In genomic region chr7:117164578-117164977, GRCh38 we compare ENCODE assay signal across 22 cellular contexts.
DNase-seq lines count a peak whose midpoint lies in the region; ATAC-seq and TF ChIP-seq lines count a peak whose summit lies in the region.
"Had no signal": no experiment of that assay in that cellular context is flagged by ENCODE, and none has a peak within 500 bp of the region (broad histone marks: within the 10 kb centered on the region; RNA-seq: fewer than 3 reads in every experiment).

No MANE protein-coding gene starts in this region.

- no peaks in the 10 kb centered on the region for H3K27me3 Mint-ChIP-seq in dendritic cell treated with granulocyte-macrophage colony-stimulating factor and Interleukin-4, amounts not matched to agents 40 ng/mL and 50 ng/mL, for 4 days
- no peaks in the 10 kb centered on the region for H3K27me3 Mint-ChIP-seq in nephron progenitor cell (ENCODE audit: low read depth, poor library complexity)
- no peaks in the 10 kb centered on the region for H3K27me3 Mint-ChIP-seq in activated CD8-positive, alpha-beta T cell treated with anti-CD3 and anti-CD28 coated beads for 36 hours
- H3K27me3 Mint-ChIP-seq: activated CD4-positive, alpha-beta T cell treated with anti-CD3 and anti-CD28 coated beads, Interleukin-2, amount 10 ng/mL, durations not matched to agents 7 days and 5 days; activated naive CD4-positive, alpha-beta T cell treated with anti-CD3 and anti-CD28 coated beads, Interleukin-2, amount 10 ng/mL, durations not matched to agents 7 days and 5 days had no signal

- no peak overlapping the region for H3K4me2 ChIP-seq in IMR-90 (ENCODE audit: low read depth, low read length)

- H2BK15ac ChIP-seq in IMR-90 (ENCODE audit: low read depth, low read length): no peak overlapping the region

- H3K4me3 ChIP-seq in IMR-90 (ENCODE audit: insufficient read depth, low read depth, low read length): no peak overlapping the region
- no peak overlapping the region for H3K4me3 ChIP-seq in ovary
- H3K4me3 ChIP-seq: heart left ventricle, skin epidermis had no signal

- no peak overlapping the region for H2AFZ ChIP-seq in IMR-90 (replicated peaks; ENCODE audit: low read length, poor library complexity)
- H2AFZ ChIP-seq: parathyroid adenoma had no signal

- TF ChIP-seq EP300 in ovary (IDR thresholded peaks at IDR 0.05): no peak

- POLR2A ChIA-PET in IMR-90 (lab: Charles Lee; ENCODE audit: unreplicated experiment): no interaction called here
- POLR2A ChIA-PET in activated CD8-positive, alpha-beta T cell treated with anti-CD3 and anti-CD28 coated beads for 36 hours (lab: Charles Lee): no interaction called here

- H3K9me1 ChIP-seq in IMR-90 (ENCODE audit: insufficient read depth, low read length): peaks cover 5% of the 10 kb centered on the region

- H2BK120ac ChIP-seq in IMR-90 (ENCODE audit: low read depth, low read length): no peak overlapping the region

- no peak overlapping the region for H3K56ac ChIP-seq in IMR-90 (ENCODE audit: extremely low read depth, insufficient read depth, low read length)

- H3K4me1 ChIP-seq in IMR-90 (ENCODE audit: control insufficient read depth, insufficient read depth, low read length): no peaks in the 10 kb centered on the region
- H3K4me1 ChIP-seq in ovary (ENCODE audit: insufficient read depth): no peaks in the 10 kb centered on the region
- H3K4me1 ChIP-seq: parathyroid adenoma had no signal

- no peak overlapping the region for H2AK9ac ChIP-seq in IMR-90 (replicated peaks; ENCODE audit: low read depth, low read length, poor library complexity)

- no peak overlapping the region for H3K4ac ChIP-seq in IMR-90 (ENCODE audit: low read depth, low read length)

- H3K36me3 ChIP-seq in IMR-90 (ENCODE audit: control insufficient read depth, insufficient read depth, low read length) (no peaks in the 10 kb centered on the region), ovary (no peaks in the 10 kb centered on the region)
- H3K36me3 ChIP-seq: heart left ventricle had no signal

- H3K23ac ChIP-seq in IMR-90 (ENCODE audit: low read depth, low read length): no peak overlapping the region

- H2AK5ac ChIP-seq in IMR-90 (ENCODE audit: low read depth, low read length): no peak overlapping the region

- WGBS in IMR-90 (ENCODE audit: extremely low coverage in 2 of 2, insufficient read length in 1 of 2), 2 experiments: no CpG with 5 or more reads among the region's 2 CpGs
- 84 to 92% (median 85%) methylated on average over 2 of the region's 2 CpGs for WGBS in ovary, 3 donors

- peak; percentile 58 for DNase-seq in Daoy (ENCODE audit: low read depth)
- DNase-seq in IMR-90: peak; percentile 86
- DNase-seq in nephron progenitor cell: no peak
- no peak for DNase-seq in activated CD8-positive, alpha-beta T cell treated with anti-CD3 and anti-CD28 coated beads for 36 hours
- no peak for DNase-seq in DMS53 (lab: John Stamatoyannopoulos, UW)
- DNase-seq in ovary: no peak
- DNase-seq: activated CD4-positive, alpha-beta T cell treated with anti-CD3 and anti-CD28 coated beads, Interleukin-2, amount 10 ng/mL, durations not matched to agents 7 days and 5 days; activated naive CD4-positive, alpha-beta T cell treated with anti-CD3 and anti-CD28 coated beads, Interleukin-2, amount 10 ng/mL, durations not matched to agents 7 days and 5 days; cortex of kidney; DMS 273 treated with DMSO at 0.1 percent for 48 hours; heart left ventricle; immature natural killer cell; MM.1S; NCI-H774; stimulated activated CD4-positive, alpha-beta T cell treated with anti-CD3 and anti-CD28 coated beads, Interleukin-4, amount 100 ng/mL, for 4 hours; substantia nigra had no signal

- H3K14ac ChIP-seq in IMR-90 (replicated peaks; ENCODE audit: low read depth, low read length): no peak overlapping the region

- TF ChIP-seq RAD21 in IMR-90 (IDR thresholded peaks at IDR 0.05; ENCODE audit: low read length): no peak

- no peak overlapping the region for H4K91ac ChIP-seq in IMR-90 (ENCODE audit: insufficient read depth, low read depth, low read length)

- H3K27ac Mint-ChIP-seq in dendritic cell treated with granulocyte-macrophage colony-stimulating factor and Interleukin-4, amounts not matched to agents 40 ng/mL and 50 ng/mL, for 4 days: peak overlapping the region; percentile 15
- H3K27ac Mint-ChIP-seq in nephron progenitor cell: peak overlapping the region; percentile 53
- no peak overlapping the region for H3K27ac Mint-ChIP-seq in activated CD8-positive, alpha-beta T cell treated with anti-CD3 and anti-CD28 coated beads for 36 hours
- H3K27ac Mint-ChIP-seq: activated CD4-positive, alpha-beta T cell treated with anti-CD3 and anti-CD28 coated beads, Interleukin-2, amount 10 ng/mL, durations not matched to agents 7 days and 5 days; activated naive CD4-positive, alpha-beta T cell treated with anti-CD3 and anti-CD28 coated beads, Interleukin-2, amount 10 ng/mL, durations not matched to agents 7 days and 5 days; CD14-positive monocyte had no signal

- TF ChIP-seq CTCF in IMR-90 (conservative IDR thresholded peaks at IDR 0.05; ENCODE audit: low read depth, low read length) (no peak), nephron progenitor cell (IDR thresholded peaks at IDR 0.05) (no peak), ovary (IDR thresholded peaks at IDR 0.05) (no peak)
- no peak for TF ChIP-seq CTCF in activated CD8-positive, alpha-beta T cell treated with anti-CD3 and anti-CD28 coated beads for 36 hours (IDR thresholded peaks at IDR 0.05)

- no peaks in the 10 kb centered on the region for H3K9me3 ChIP-seq in IMR-90 (ENCODE audit: control insufficient read depth, insufficient read depth, low read length)
- H3K9me3 ChIP-seq in ovary: no peaks in the 10 kb centered on the region
- H3K9me3 ChIP-seq: heart left ventricle had no signal

- intact Hi-C loops in IMR-90 (cut with micrococcal nuclease) (no loop called here), ovary (cut with DNase I) (no loop called here)
- intact Hi-C loops in dendritic cell treated with granulocyte-macrophage colony-stimulating factor and Interleukin-4, amounts not matched to agents 40 ng/mL and 50 ng/mL, for 4 days (cut with micrococcal nuclease): no loop called here
- intact Hi-C loops in activated CD8-positive, alpha-beta T cell treated with anti-CD3 and anti-CD28 coated beads for 36 hours (cut with micrococcal nuclease): no loop called here

- H3K9ac ChIP-seq in IMR-90 (ENCODE audit: low read depth, low read length): no peak overlapping the region
- H3K9ac ChIP-seq: parathyroid adenoma had no signal

- no peak overlapping the region for H3K18ac ChIP-seq in IMR-90 (ENCODE audit: low read depth, low read length)

- peaks cover 11% of the 10 kb centered on the region for H3K4me1 Mint-ChIP-seq in dendritic cell treated with granulocyte-macrophage colony-stimulating factor and Interleukin-4, amounts not matched to agents 40 ng/mL and 50 ng/mL, for 4 days (ENCODE audit: low read depth)
- H3K4me1 Mint-ChIP-seq in nephron progenitor cell: no peaks in the 10 kb centered on the region
- H3K4me1 Mint-ChIP-seq in activated CD8-positive, alpha-beta T cell treated with anti-CD3 and anti-CD28 coated beads for 36 hours (ENCODE audit: low read depth): no peaks in the 10 kb centered on the region
- H3K4me1 Mint-ChIP-seq: activated CD4-positive, alpha-beta T cell treated with anti-CD3 and anti-CD28 coated beads, Interleukin-2, amount 10 ng/mL, durations not matched to agents 7 days and 5 days; activated naive CD4-positive, alpha-beta T cell treated with anti-CD3 and anti-CD28 coated beads, Interleukin-2, amount 10 ng/mL, durations not matched to agents 7 days and 5 days; immature natural killer cell had no signal

- dilution Hi-C loops in IMR-90 (cut with HindIII; ENCODE audit: low sequenced_read_pairs, unreplicated experiment): no loop called here

- H3K9me3 Mint-ChIP-seq in dendritic cell treated with granulocyte-macrophage colony-stimulating factor and Interleukin-4, amounts not matched to agents 40 ng/mL and 50 ng/mL, for 4 days: no peaks in the 10 kb centered on the region
- no peaks in the 10 kb centered on the region for H3K9me3 Mint-ChIP-seq in nephron progenitor cell
- no peaks in the 10 kb centered on the region for H3K9me3 Mint-ChIP-seq in activated CD8-positive, alpha-beta T cell treated with anti-CD3 and anti-CD28 coated beads for 36 hours
- H3K9me3 Mint-ChIP-seq: activated CD4-positive, alpha-beta T cell treated with anti-CD3 and anti-CD28 coated beads, Interleukin-2, amount 10 ng/mL, durations not matched to agents 7 days and 5 days; activated naive CD4-positive, alpha-beta T cell treated with anti-CD3 and anti-CD28 coated beads, Interleukin-2, amount 10 ng/mL, durations not matched to agents 7 days and 5 days; CD14-positive monocyte; immature natural killer cell had no signal

- no peaks in the 10 kb centered on the region for H3K36me3 Mint-ChIP-seq in dendritic cell treated with granulocyte-macrophage colony-stimulating factor and Interleukin-4, amounts not matched to agents 40 ng/mL and 50 ng/mL, for 4 days (ENCODE audit: low read depth)
- H3K36me3 Mint-ChIP-seq in nephron progenitor cell (ENCODE audit: low read depth): no peaks in the 10 kb centered on the region
- H3K36me3 Mint-ChIP-seq in activated CD8-positive, alpha-beta T cell treated with anti-CD3 and anti-CD28 coated beads for 36 hours (ENCODE audit: low read depth): no peaks in the 10 kb centered on the region
- H3K36me3 Mint-ChIP-seq: activated naive CD4-positive, alpha-beta T cell treated with anti-CD3 and anti-CD28 coated beads, Interleukin-2, amount 10 ng/mL, durations not matched to agents 7 days and 5 days had no signal

- no peak overlapping the region for H4K8ac ChIP-seq in IMR-90 (ENCODE audit: low read depth in 2 of 2, low read length in 2 of 2)

- no peaks in the 10 kb centered on the region for H4K20me1 ChIP-seq in IMR-90 (ENCODE audit: insufficient read depth, low read length)

- peak; percentile 49 for ATAC-seq in IMR-90 (ENCODE audit: low read depth)
- ATAC-seq in activated CD8-positive, alpha-beta T cell treated with anti-CD3 and anti-CD28 coated beads for 36 hours: no peak
- ATAC-seq: HepG2, Panc1 had no signal

- H3K79me1 ChIP-seq in IMR-90 (ENCODE audit: low read depth in 1 of 2, low read length in 2 of 2): no peaks in the 10 kb centered on the region

- in situ Hi-C loops in IMR-90 (cut with MboI; ENCODE audit: low sequenced_read_pairs): no loop called here

- CTCF ChIA-PET in IMR-90 (lab: Yijun Ruan, JAX): no interaction called here
- CTCF ChIA-PET in activated CD8-positive, alpha-beta T cell treated with anti-CD3 and anti-CD28 coated beads for 36 hours (lab: Charles Lee): no interaction called here

- no peak overlapping the region for H3K4me3 Mint-ChIP-seq in dendritic cell treated with granulocyte-macrophage colony-stimulating factor and Interleukin-4, amounts not matched to agents 40 ng/mL and 50 ng/mL, for 4 days
- no peak overlapping the region for H3K4me3 Mint-ChIP-seq in nephron progenitor cell
- no peak overlapping the region for H3K4me3 Mint-ChIP-seq in activated CD8-positive, alpha-beta T cell treated with anti-CD3 and anti-CD28 coated beads for 36 hours
- H3K4me3 Mint-ChIP-seq: activated CD4-positive, alpha-beta T cell treated with anti-CD3 and anti-CD28 coated beads, Interleukin-2, amount 10 ng/mL, durations not matched to agents 7 days and 5 days; activated naive CD4-positive, alpha-beta T cell treated with anti-CD3 and anti-CD28 coated beads, Interleukin-2, amount 10 ng/mL, durations not matched to agents 7 days and 5 days; CD14-positive monocyte; immature natural killer cell had no signal

- TF ChIP-seq POLR2A in IMR-90 (IDR thresholded peaks at IDR 0.05; ENCODE audit: low read depth, low read length): no peak
- TF ChIP-seq POLR2A in ovary (IDR thresholded peaks at IDR 0.05): no peak

- H3K27me3 ChIP-seq in IMR-90 (ENCODE audit: control insufficient read depth, insufficient read depth, low read length) (no peaks in the 10 kb centered on the region), ovary (no peaks in the 10 kb centered on the region)
- H3K27me3 ChIP-seq: heart left ventricle had no signal

- BruUV-seq in IMR-90 (replicated peaks; lab: Mats Ljungman, UMichigan): no TSS peak

- no peak overlapping the region for H4K5ac ChIP-seq in IMR-90 (ENCODE audit: low read depth, low read length)

- H2BK5ac ChIP-seq in IMR-90 (ENCODE audit: low read depth, low read length, poor library complexity, severe bottlenecking): no peak overlapping the region

- H3K27ac ChIP-seq in IMR-90 (ENCODE audit: insufficient read depth, low read length) (no peak overlapping the region), ovary (no peak overlapping the region)
- H3K27ac ChIP-seq: heart left ventricle, parathyroid adenoma, skin epidermis had no signal

- no peak overlapping the region for H2BK20ac ChIP-seq in IMR-90 (ENCODE audit: low read depth, low read length)

Comparison
In these comparisons a context has a peak if more than half of its experiments do, and no peak if none do; other contexts are left out.
1. DNase-seq: peak in Daoy (single experiment) and IMR-90 (single experiment); none in nephron progenitor cell (single experiment), activated CD8-positive, alpha-beta T cell treated with anti-CD3 and anti-CD28 coated beads for 36 hours (single experiment), DMS53 (single experiment) and ovary (0 of 5).